30 cellular contexts compared by ENCODE assay signal in genomic region chr22:44270556-44270880, GRCh38. TPM values are rescaled to one million over a fixed set of nuclear protein-coding genes. Genes with fewer than 3 reads are reported as not detected.
"Had no signal": no experiment of that assay in that cellular context is flagged by ENCODE, and none has a peak within 500 bp of the region (broad histone marks: within the 10 kb centered on the region; RNA-seq: fewer than 3 reads in every experiment).

No MANE protein-coding gene starts in this region.

- H3K27ac ChIP-seq: VCaP had no signal

- H3K27me3 Mint-ChIP-seq: activated CD4-positive, alpha-beta T cell treated with anti-CD3 and anti-CD28 coated beads, Interleukin-2, amount 10 ng/mL, durations not matched to agents 24 days and 14 days had no signal

- H3K4me1 Mint-ChIP-seq: activated CD4-positive, alpha-beta T cell treated with anti-CD3 and anti-CD28 coated beads, Interleukin-2, amount 10 ng/mL, durations not matched to agents 24 days and 14 days had no signal

- H3K4me3 Mint-ChIP-seq: activated CD4-positive, alpha-beta T cell treated with anti-CD3 and anti-CD28 coated beads, Interleukin-2, amount 10 ng/mL, durations not matched to agents 24 days and 14 days; activated CD8-positive, alpha-beta T cell treated with anti-CD3 and anti-CD28 coated beads, Interleukin-2, amount 10 ng/mL, durations not matched to agents 7 days and 5 days; activated naive CD4-positive, alpha-beta T cell treated with anti-CD3 and anti-CD28 coated beads for 36 hours; activated T-cell treated with anti-CD3 and anti-CD28 coated beads, Interleukin-2, amount 50 U/mL, for 4 hours; activated T-helper 1 cell treated with anti-CD3 and anti-CD28 coated beads, Interleukin-12 subunit alpha, Interleukin-12 subunit beta, Interleukin-2, Interleukin-4 antibody, amounts not matched to agents 30 ng/mL and 10 ng/mL and 1 ng/mL, durations not matched to agents 14 hours and 24 hours and 36 hours had no signal

- H3K9me3 ChIP-seq: adrenal gland, body of pancreas had no signal

- H3K9me3 Mint-ChIP-seq: activated CD4-positive, alpha-beta T cell treated with anti-CD3 and anti-CD28 coated beads, Interleukin-2, amount 10 ng/mL, durations not matched to agents 24 days and 14 days; activated naive CD4-positive, alpha-beta T cell treated with anti-CD3 and anti-CD28 coated beads for 36 hours; activated naive CD4-positive, alpha-beta T cell treated with anti-CD3 and anti-CD28 coated beads, Interleukin-2, amount 50 U/mL, for 72 hours; activated T-cell treated with anti-CD3 and anti-CD28 coated beads, Interleukin-2, amount 50 U/mL, for 4 hours; activated T-helper 1 cell treated with anti-CD3 and anti-CD28 coated beads, Interleukin-12 subunit alpha, Interleukin-12 subunit beta, Interleukin-2, Interleukin-4 antibody, amounts not matched to agents 30 ng/mL and 10 ng/mL and 1 ng/mL, durations not matched to agents 14 hours and 24 hours and 36 hours had no signal

- DNase-seq: activated CD4-positive, alpha-beta T cell treated with anti-CD3 and anti-CD28 coated beads for 1 hour; activated CD4-positive, alpha-beta T cell treated with anti-CD3 and anti-CD28 coated beads, Interleukin-2, amount 10 ng/mL, durations not matched to agents 24 days and 14 days; activated CD4-positive, alpha-beta T cell treated with anti-CD3 and anti-CD28 coated beads, Interleukin-2, amount 50 U/mL, for 48 hours; activated CD4-positive, CD25-positive, alpha-beta regulatory T cell; activated CD8-positive, alpha-beta T cell treated with anti-CD3 and anti-CD28 coated beads, Interleukin-2, amount 10 ng/mL, durations not matched to agents 7 days and 5 days; activated gamma-delta T cell treated with Interleukin-2 at 50 U/mL for 16 hours; activated naive CD4-positive, alpha-beta T cell treated with anti-CD3 and anti-CD28 coated beads for 36 hours; activated T-cell treated with anti-CD3 and anti-CD28 coated beads for 4 hours; activated T-cell treated with anti-CD3 and anti-CD28 coated beads, Interleukin-2, amount 50 U/mL, for 4 hours; caudate nucleus; Karpas-422; KBM-7; NCI-H1105; NCI-H1417 treated with DMSO at 0.1 percent for 48 hours; NCI-H1930; NCI-H2081 treated with DMSO at 0.1 percent for 48 hours; NCI-H345; NCI-H524 treated with DMSO at 0.1 percent for 48 hours; SW 1271; T-helper 1 cell; T-helper 2 cell; T-helper 9 cell had no signal

- H3K27ac Mint-ChIP-seq: activated CD4-positive, alpha-beta T cell treated with anti-CD3 and anti-CD28 coated beads, Interleukin-2, amount 10 ng/mL, durations not matched to agents 24 days and 14 days; activated CD8-positive, alpha-beta T cell treated with anti-CD3 and anti-CD28 coated beads, Interleukin-2, amount 10 ng/mL, durations not matched to agents 7 days and 5 days; activated naive CD4-positive, alpha-beta T cell treated with anti-CD3 and anti-CD28 coated beads for 36 hours; activated T-helper 1 cell treated with anti-CD3 and anti-CD28 coated beads, Interleukin-12 subunit alpha, Interleukin-12 subunit beta, Interleukin-2, Interleukin-4 antibody, amounts not matched to agents 30 ng/mL and 10 ng/mL and 1 ng/mL, durations not matched to agents 14 hours and 24 hours and 36 hours had no signal

- H3K4me3 ChIP-seq: adrenal gland, body of pancreas had no signal

- H3K36me3 ChIP-seq: adrenal gland had no signal

- FAIRE-seq: astrocyte, bronchial epithelial cell had no signal

- ATAC-seq: activated CD8-positive, alpha-beta T cell treated with anti-CD3 and anti-CD28 coated beads, Interleukin-2, amount 10 ng/mL, durations not matched to agents 7 days and 5 days; activated naive CD4-positive, alpha-beta T cell treated with anti-CD3 and anti-CD28 coated beads, Interleukin-2, amount 50 U/mL, for 72 hours; activated T-cell treated with anti-CD3 and anti-CD28 coated beads, Interleukin-2, amount 50 U/mL, for 4 hours; body of pancreas; Panc1 had no signal

- H3K36me3 Mint-ChIP-seq: activated naive CD4-positive, alpha-beta T cell treated with anti-CD3 and anti-CD28 coated beads, Interleukin-2, amount 50 U/mL, for 72 hours had no signal

- H3K4me1 ChIP-seq: adrenal gland had no signal

- H3K27me3 ChIP-seq: adrenal gland, body of pancreas had no signal

RNA-seq across cellular contexts. Expression of gene SHISAL1, which starts 42.2 kb away (rescaled TPM):
- total RNA-seq: activated CD4-positive, alpha-beta T cell treated with anti-CD3 and anti-CD28 coated beads, Interleukin-2, amount 10 ng/mL, durations not matched to agents 24 days and 14 days; activated CD8-positive, alpha-beta T cell treated with anti-CD3 and anti-CD28 coated beads, Interleukin-2, amount 10 ng/mL, durations not matched to agents 7 days and 5 days; activated naive CD4-positive, alpha-beta T cell treated with anti-CD3 and anti-CD28 coated beads for 36 hours; activated naive CD4-positive, alpha-beta T cell treated with anti-CD3 and anti-CD28 coated beads, Interleukin-2, amount 50 U/mL, for 72 hours; activated T-cell treated with anti-CD3 and anti-CD28 coated beads, Interleukin-2, amount 50 U/mL, for 4 hours; activated T-helper 1 cell treated with anti-CD3 and anti-CD28 coated beads, Interleukin-12 subunit alpha, Interleukin-12 subunit beta, Interleukin-2, Interleukin-4 antibody, amounts not matched to agents 30 ng/mL and 10 ng/mL and 1 ng/mL, durations not matched to agents 14 hours and 24 hours and 36 hours had no signal
